ENCODE assay signal across 16 cellular contexts in the genomic region with DNA sequence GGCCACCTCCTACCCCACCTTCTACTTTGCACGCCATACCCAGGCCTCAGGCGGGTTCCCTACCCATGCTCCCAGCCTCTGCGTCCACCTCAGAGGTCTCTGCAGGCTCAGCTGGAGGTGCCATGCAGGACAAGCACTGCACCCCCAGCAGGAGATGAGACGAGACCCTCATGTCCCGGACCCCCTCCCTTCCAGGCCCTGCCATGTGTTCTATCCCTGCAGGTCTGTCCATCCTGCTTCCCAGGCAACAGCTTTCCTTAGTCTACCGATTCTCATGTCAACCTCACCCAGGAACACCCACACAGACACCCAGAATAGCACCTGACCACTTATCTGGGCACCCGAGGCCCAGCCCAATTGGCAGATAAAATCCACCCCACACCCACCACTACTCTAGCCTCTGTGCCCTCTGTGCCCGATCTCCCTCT. TPM values are rescaled to one million over a fixed set of nuclear protein-coding genes. Genes with fewer than 3 reads are reported as not detected.
A peak's percentile ranks its signal among the peaks of the same experiment; 100 is the strongest.
DNase-seq lines count a peak whose midpoint lies in the region; ATAC-seq, FAIRE-seq and TF ChIP-seq lines count a peak whose summit lies in the region.
"Had no signal": no experiment of that assay in that cellular context is flagged by ENCODE, and none has a peak within 500 bp of the region (broad histone marks: within the 10 kb centered on the region; RNA-seq: fewer than 3 reads in every experiment).

No MANE protein-coding gene starts in this region.

- H3K9me3 ChIP-seq in kidney (ENCODE audit: control insufficient read depth in 1 of 2, low read length in 2 of 2): no peaks in the 10 kb centered on the region
- H3K9me3 ChIP-seq in aorta (ENCODE audit: control insufficient read depth, low read length): no peaks in the 10 kb centered on the region
- H3K9me3 ChIP-seq: body of pancreas, SJCRH30 had no signal

- no peak for ATAC-seq in activated naive CD4-positive, alpha-beta T cell treated with anti-CD3 and anti-CD28 coated beads, Interleukin-2, amount 50 U/mL, for 72 hours
- ATAC-seq in aorta (ENCODE audit: low FRiP score): no peak
- ATAC-seq: body of pancreas had no signal

- no peak for DNase-seq in activated naive CD4-positive, alpha-beta T cell treated with Interleukin-2 at 50 U/mL for 16 hours
- no peak for DNase-seq in activated naive CD4-positive, alpha-beta T cell treated with anti-CD3 and anti-CD28 coated beads, Interleukin-2, amount 50 U/mL, for 72 hours (ENCODE audit: low spot score in 2 of 2)
- DNase-seq in kidney (peak; percentile 45), aorta (peak; percentile 26 to 46), NCI-H526 treated with DMSO at 0.1 percent for 48 hours (lab: John Stamatoyannopoulos, UW) (no peak), GM12892 (ENCODE audit: insufficient read length) (no peak)
- DNase-seq in stimulated activated CD4-positive, alpha-beta T cell treated with anti-CD3 and anti-CD28 coated beads, Interleukin-4, amount 100 ng/mL, for 4 hours: no peak
- DNase-seq: body of pancreas; DMS153; effector CD8-positive, alpha-beta T cell; NCI-H1417 treated with DMSO at 0.1 percent for 48 hours; NCI-H446; SJCRH30; stimulated activated naive CD4-positive, alpha-beta T cell treated with Interleukin-2 at 50 U/mL for 16 hours had no signal

- peak overlapping the region; percentile 50 for H3K4me3 Mint-ChIP-seq in activated naive CD4-positive, alpha-beta T cell treated with anti-CD3 and anti-CD28 coated beads, Interleukin-2, amount 50 U/mL, for 24 hours

- no peak for TF ChIP-seq POLR2A in GM12892 (IDR thresholded peaks at IDR 0.05; ENCODE audit: low read depth, low read length)

- H3K4me3 ChIP-seq in kidney (ENCODE audit: low read length in 2 of 2): no peak overlapping the region
- no peak overlapping the region for H3K4me3 ChIP-seq in aorta (ENCODE audit: low read length in 2 of 2)
- H3K4me3 ChIP-seq: body of pancreas, lung, SJCRH30 had no signal

- H3K4me1 Mint-ChIP-seq in activated naive CD4-positive, alpha-beta T cell treated with anti-CD3 and anti-CD28 coated beads, Interleukin-2, amount 50 U/mL, for 24 hours: peaks cover 92% of the 10 kb centered on the region

- H3K9ac ChIP-seq in kidney (ENCODE audit: low read length in 2 of 2): no peak overlapping the region

- FAIRE-seq in kidney (lab: Jason Lieb, UNC): no peak
- no peak for FAIRE-seq in GM12892 (lab: Jason Lieb, UNC)

- peaks cover 25% of the 10 kb centered on the region for H3K36me3 Mint-ChIP-seq in activated naive CD4-positive, alpha-beta T cell treated with anti-CD3 and anti-CD28 coated beads, Interleukin-2, amount 50 U/mL, for 24 hours
- peaks cover 12 to 19% of the 10 kb centered on the region in 2 donors for H3K36me3 Mint-ChIP-seq in activated naive CD4-positive, alpha-beta T cell treated with anti-CD3 and anti-CD28 coated beads, Interleukin-2, amount 50 U/mL, for 72 hours

- H3K9me3 Mint-ChIP-seq in activated naive CD4-positive, alpha-beta T cell treated with anti-CD3 and anti-CD28 coated beads, Interleukin-2, amount 50 U/mL, for 24 hours: no peaks in the 10 kb centered on the region
- H3K9me3 Mint-ChIP-seq in activated naive CD4-positive, alpha-beta T cell treated with anti-CD3 and anti-CD28 coated beads, Interleukin-2, amount 50 U/mL, for 72 hours: no peaks in the 10 kb centered on the region

- H3K36me3 ChIP-seq in kidney (ENCODE audit: control insufficient read depth in 1 of 2, insufficient read depth in 2 of 2, low read length in 2 of 2) (no peaks in the 10 kb centered on the region), aorta (ENCODE audit: control insufficient read depth in 1 of 2, insufficient read depth in 2 of 2, low read length in 1 of 2) (no peaks in the 10 kb centered on the region)
- H3K36me3 ChIP-seq: SJCRH30 had no signal

- no peaks in the 10 kb centered on the region for H3K27me3 Mint-ChIP-seq in activated naive CD4-positive, alpha-beta T cell treated with anti-CD3 and anti-CD28 coated beads, Interleukin-2, amount 50 U/mL, for 24 hours

- H3K27ac ChIP-seq in kidney (ENCODE audit: low read depth in 2 of 2, low read length in 2 of 2) (no peak overlapping the region), aorta (ENCODE audit: low read depth in 1 of 2, low read length in 2 of 2) (no peak overlapping the region)
- H3K27ac ChIP-seq: body of pancreas, SJCRH30 had no signal

- TF ChIP-seq CTCF in kidney (IDR thresholded peaks at IDR 0.05; ENCODE audit: borderline replicate concordance, extremely low read depth, insufficient read depth): no peak

- H3K4me1 ChIP-seq in kidney (ENCODE audit: control insufficient read depth in 1 of 2, insufficient read depth in 1 of 2, low read depth in 1 of 2, low read length in 2 of 2) (peaks cover 15 to 27% of the 10 kb centered on the region in 2 donors), aorta (ENCODE audit: control insufficient read depth in 1 of 2, insufficient read depth in 2 of 2, low read length in 2 of 2) (no peaks in the 10 kb centered on the region)
- H3K4me1 ChIP-seq: body of pancreas, SJCRH30 had no signal

- WGBS in aorta, 2 donors: 91% methylated on average over 8 of the region's 8 CpGs

- no peaks in the 10 kb centered on the region for H3K27me3 ChIP-seq in aorta (ENCODE audit: control insufficient read depth in 1 of 2, insufficient read depth in 2 of 2, low read length in 1 of 2)
- H3K27me3 ChIP-seq: body of pancreas had no signal

- peak overlapping the region; percentile 95 for H3K27ac Mint-ChIP-seq in activated naive CD4-positive, alpha-beta T cell treated with anti-CD3 and anti-CD28 coated beads, Interleukin-2, amount 50 U/mL, for 24 hours
- peak overlapping the region; percentile 59 to 83 for H3K27ac Mint-ChIP-seq in activated naive CD4-positive, alpha-beta T cell treated with anti-CD3 and anti-CD28 coated beads, Interleukin-2, amount 50 U/mL, for 72 hours

- intact Hi-C loops in kidney (cut with DNase I): no loop called here
- intact Hi-C loops in aorta (cut with DNase I): no loop called here

RNA-seq across cellular contexts. Expression of a gene that starts 52.1 kb away (rescaled TPM):
- total RNA-seq in activated naive CD4-positive, alpha-beta T cell treated with anti-CD3 and anti-CD28 coated beads, Interleukin-2, amount 50 U/mL, for 72 hours: 100 to 1,000 TPM; 211 to 278 TPM
- total RNA-seq in kidney: 147 TPM
- 18.9 TPM for polyA plus RNA-seq in kidney (ENCODE audit: insufficient read depth, low read depth, low replicate concordance)
- total RNA-seq in aorta: 10 to 100 TPM; 24.7 to 26.2 TPM
- 1 to 10 TPM; 1.4 to 2.4 TPM for polyA plus RNA-seq in aorta
- polyA plus RNA-seq in GM12892 (2012; ENCODE audit: missing spikeins): 54.7 TPM
- total RNA-seq: SJCRH30 had no signal

Comparison
In these comparisons a context has a peak if more than half of its experiments do, and no peak if none do; other contexts are left out.
1. DNase-seq: peak in kidney (single experiment) and aorta (2 of 2); none in activated naive CD4-positive, alpha-beta T cell treated with Interleukin-2 at 50 U/mL for 16 hours (single experiment), activated naive CD4-positive, alpha-beta T cell treated with anti-CD3 and anti-CD28 coated beads, Interleukin-2, amount 50 U/mL, for 72 hours (0 of 2), NCI-H526 treated with DMSO at 0.1 percent for 48 hours (single experiment), stimulated activated CD4-positive, alpha-beta T cell treated with anti-CD3 and anti-CD28 coated beads, Interleukin-4, amount 100 ng/mL, for 4 hours (0 of 2) and GM12892 (single experiment).